ENCODE assay signal across 8 cellular contexts in genomic region chr4:80611366-80611765, GRCh38.
A peak's percentile ranks its signal among the peaks of the same experiment; 100 is the strongest.
DNase-seq lines count a peak whose midpoint lies in the region; ATAC-seq and TF ChIP-seq lines count a peak whose summit lies in the region.

No MANE protein-coding gene starts in this region.

- H3K27me3 Mint-ChIP-seq in CD14-positive monocyte (ENCODE audit: low read depth in 3 of 3) = peaks cover 0 to 1% (median 0%) of the 10 kb centered on the region in 3 donors

- TF ChIP-seq CTCF in CD14-positive monocyte (IDR thresholded peaks at IDR 0.05) = no peak

- no peaks in the 10 kb centered on the region for H3K36me3 Mint-ChIP-seq in CD14-positive monocyte

- no peak overlapping the region for H3K4me3 Mint-ChIP-seq in CD14-positive monocyte

- H3K27ac Mint-ChIP-seq in CD14-positive monocyte = no peak overlapping the region

- DNase-seq in DMS79 (lab: John Stamatoyannopoulos, UW) (peak; percentile 66), NCI-H345 treated with DMSO at 0.1 percent for 48 hours (lab: John Stamatoyannopoulos, UW; ENCODE audit: unreplicated experiment) (peak; percentile 24), anterior cingulate cortex (lab: John Stamatoyannopoulos, UW) (no peak), NOMO-1 treated with DMSO at 0.1 percent for 48 hours (lab: John Stamatoyannopoulos, UW; ENCODE audit: unreplicated experiment) (no peak), NCI-H82 (lab: John Stamatoyannopoulos, UW) (no peak), CD14-positive monocyte (ENCODE audit: low spot score) (no peak)

- peak; percentile 56 for ATAC-seq in GM21367 (IDR thresholded peaks at IDR 0.05; ENCODE audit: unreplicated experiment)
- peak; percentile 75 for ATAC-seq in HG03097 (IDR thresholded peaks at IDR 0.05; ENCODE audit: low FRiP score, unreplicated experiment)

- H3K4me1 Mint-ChIP-seq in CD14-positive monocyte = no peaks in the 10 kb centered on the region

- intact Hi-C loops in CD14-positive monocyte (cut with micrococcal nuclease) = no loop called here

- peaks cover 0 to 2% (median 0%) of the 10 kb centered on the region in 7 donors for H3K9me3 Mint-ChIP-seq in CD14-positive monocyte

Comparison
In these comparisons a context has a peak if more than half of its experiments do, and no peak if none do; other contexts are left out.
1. DNase-seq: peak in DMS79 (single experiment) and NCI-H345 treated with DMSO at 0.1 percent for 48 hours (single experiment); none in anterior cingulate cortex (0 of 58), NOMO-1 treated with DMSO at 0.1 percent for 48 hours (single experiment), NCI-H82 (single experiment) and CD14-positive monocyte (single experiment).